ENCODE assay signal across 8 cellular contexts in genomic region chr2:59627599-59627998, GRCh38.
"Had no signal": no experiment of that assay in that cellular context is flagged by ENCODE, and none has a peak within 500 bp of the region (broad histone marks: within the 10 kb centered on the region; RNA-seq: fewer than 3 reads in every experiment).

No MANE protein-coding gene starts in this region.

- H3K27ac ChIP-seq: GM23248 had no signal

- H3K4me3 ChIP-seq: GM23248, HAP-1 had no signal

- H3K27ac Mint-ChIP-seq: HFFc6, IgD-negative memory B cell had no signal

- H3K9ac ChIP-seq: GM23248 had no signal

- H3K4me3 Mint-ChIP-seq: HFFc6, IgD-negative memory B cell had no signal

- FAIRE-seq: HTR-8/SVneo had no signal

- H3K4me1 ChIP-seq: HAP-1 had no signal

- ATAC-seq: HCT116 had no signal

- H3K36me3 ChIP-seq: HAP-1 had no signal

- DNase-seq: GM23248, GOT3, H7, HFFc6 had no signal

- H2AFZ ChIP-seq: GM23248 had no signal

- H3K9me3 ChIP-seq: HAP-1 had no signal
